In genomic region chr2:219175928-219176817, GRCh38 we compare ENCODE assay signal across 8 cellular contexts. TPM values are rescaled to one million over a fixed set of nuclear protein-coding genes. Genes with fewer than 3 reads are reported as not detected.
DNase-seq lines count a peak whose midpoint lies in the region; ATAC-seq, FAIRE-seq and TF ChIP-seq lines count a peak whose summit lies in the region.

No MANE protein-coding gene starts in this region.

- H3K36me3 ChIP-seq in BJ (ENCODE audit: control insufficient read depth, insufficient read depth, low read length) (peaks cover 35% of the 10 kb centered on the region), smooth muscle cell (ENCODE audit: low read depth) (no peaks in the 10 kb centered on the region)

- FAIRE-seq in D721Med (lab: Jason Lieb, UNC) = no peak

- CTCF ChIA-PET in BJ (lab: Yijun Ruan, JAX) = interaction anchor here (0.7 to 8.5 kb wide), 11 partner anchors 16 to 354 kb away, joined by 3 to 90 read pairs (median 4); partner anchors contain the start of genes ANKZF1, ATG9A and ZFAND2B
- CTCF ChIA-PET in RWPE1 (lab: Yijun Ruan, JAX) = interaction anchor here (0.5 to 1.6 kb wide), 8 partner anchors 16 to 196 kb away, joined by 3 to 6 read pairs (median 3); partner anchors contain the start of gene NHEJ1

- peaks cover 14% of the 10 kb centered on the region for H3K79me2 ChIP-seq in smooth muscle cell (ENCODE audit: low read depth)

- peaks cover 7% of the 10 kb centered on the region for H4K20me1 ChIP-seq in smooth muscle cell (ENCODE audit: low read depth)

- H3K27me3 ChIP-seq in BJ (ENCODE audit: control insufficient read depth, insufficient read depth, low read length) (no peaks in the 10 kb centered on the region), smooth muscle cell (ENCODE audit: low read depth) (no peaks in the 10 kb centered on the region)

- H2AFZ ChIP-seq in smooth muscle cell (ENCODE audit: low read depth) = peak overlapping the region; percentile 89

- peak; percentile 27 for ATAC-seq in GM19023 (IDR thresholded peaks at IDR 0.05; ENCODE audit: unreplicated experiment)
- ATAC-seq in HG03159 (IDR thresholded peaks at IDR 0.05; ENCODE audit: unreplicated experiment) = peak; percentile 17

- H3K4me1 Mint-ChIP-seq in immature natural killer cell = peaks cover 46 to 58% of the 10 kb centered on the region in 2 donors

- H3F3A ChIP-seq in smooth muscle cell (ENCODE audit: low read depth) = peaks cover 3% of the 10 kb centered on the region

- H3K4me2 ChIP-seq in smooth muscle cell = peak overlapping the region; percentile 99

- no peak for DNase-seq in BJ (ENCODE audit: low read depth)
- peak; percentile 6 for DNase-seq in RWPE1 (ENCODE audit: low spot score)
- peak; percentile 16 to 44 for DNase-seq in T47D (ENCODE audit: low read depth in 1 of 2, low spot score in 1 of 2)
- peak in 1 of 3 donors; percentile 6 for DNase-seq in immature natural killer cell
- DNase-seq in smooth muscle cell (lab: John Stamatoyannopoulos, UW; ENCODE audit: unreplicated experiment) = no peak
- no peak for DNase-seq in D721Med (ENCODE audit: insufficient read length, low spot score)

- in situ Hi-C loops in T47D (cut with HindIII; ENCODE audit: low pct_unique_long_range_greater_than_20kb, low sequenced_read_pairs) = no loop called here

- H3K9me3 Mint-ChIP-seq in immature natural killer cell = no peaks in the 10 kb centered on the region

- WGBS in smooth muscle cell (ENCODE audit: low lambda C conversion rate) = 7% methylated on average over 33 of the region's 45 CpGs

- H3K27me3 Mint-ChIP-seq in immature natural killer cell (ENCODE audit: low read depth in 3 of 3) = peaks cover 16 to 28% (median 18%) of the 10 kb centered on the region in 3 donors

- TF ChIP-seq CTCF in BJ (IDR thresholded peaks at IDR 0.05; ENCODE audit: insufficient read depth, low read depth, low read length) = no peak; the same call in 1 of the 2 replicates
- TF ChIP-seq CTCF in RWPE1 (conservative IDR thresholded peaks at IDR 0.05; ENCODE audit: low read depth) = no peak
- no peak for TF ChIP-seq CTCF in smooth muscle cell (IDR thresholded peaks at IDR 0.05; ENCODE audit: borderline replicate concordance, insufficient read depth, poor library complexity, severe bottlenecking)
- TF ChIP-seq CTCF in D721Med (IDR thresholded peaks at IDR 0.05; ENCODE audit: insufficient read depth, missing control alignments) = no peak

- H3K4me3 ChIP-seq in BJ (ENCODE audit: low read depth, low read length) (peak overlapping the region; percentile 95), smooth muscle cell (peak overlapping the region; percentile 74)

- H3K4me3 Mint-ChIP-seq in immature natural killer cell = peak overlapping the region; percentile 83 to 97 (median 90)

- H3K4me1 ChIP-seq in smooth muscle cell (ENCODE audit: low read depth) = peaks cover 4% of the 10 kb centered on the region

- POLR2A ChIA-PET in BJ (lab: Charles Lee) = interaction anchor here (0.5 to 0.6 kb wide), 2 partner anchors 12 to 30 kb away, joined by 3 to 4 read pairs; partner anchors contain the start of gene ZFAND2B
- POLR2A ChIA-PET in RWPE1 (lab: Yijun Ruan, JAX; ENCODE audit: low non-redundant PET) = interaction anchor here (0.6 to 1.2 kb wide), 6 partner anchors 15 to 132 kb away, joined by 3 to 5 read pairs (median 3); partner anchors contain the start of gene DNAJB2

- peak overlapping the region; percentile 81 to 100 (median 90) for H3K27ac Mint-ChIP-seq in immature natural killer cell

- peak overlapping the region; percentile 99 for H3K27ac ChIP-seq in RWPE1
- peak overlapping the region; percentile 79 for H3K27ac ChIP-seq in smooth muscle cell (ENCODE audit: low read depth)

- H3K9me3 ChIP-seq in smooth muscle cell (replicated peaks; ENCODE audit: low read depth) = no peaks in the 10 kb centered on the region

- peaks cover 8 to 35% (median 8%) of the 10 kb centered on the region in 3 donors for H3K36me3 Mint-ChIP-seq in immature natural killer cell

- peak overlapping the region; percentile 78 for H3K9ac ChIP-seq in smooth muscle cell (ENCODE audit: low read depth)

RNA-seq across cellular contexts. Expression of gene CNPPD1, which starts 0.6 kb away (rescaled TPM):
- polyA plus RNA-seq in BJ (2011; rRNA removed) (43.5 and 66.9 TPM in 2 replicates), immature natural killer cell (100 to 1,000 TPM in 1 of 3 donors, 10 to 100 TPM in 2; 68.2 to 135 (median 92.9) TPM), smooth muscle cell (26.0 and 35.3 TPM in 2 replicates)
- polyA minus RNA-seq in BJ (2011; rRNA and poly(A)+ RNA removed) = 12.4 and 18.1 TPM in 2 replicates
- 11.6 and 14.8 TPM in 2 replicates for total RNA-seq in smooth muscle cell

RNA-seq across cellular contexts. Expression of gene RETREG2, which starts 1.9 kb away (rescaled TPM):
- 95.9 and 131 TPM in 2 replicates for polyA plus RNA-seq in BJ (2011; rRNA removed)
- polyA minus RNA-seq in BJ (2011; rRNA and poly(A)+ RNA removed) = 113 and 144 TPM in 2 replicates
- polyA plus RNA-seq in immature natural killer cell = 10 to 100 TPM; 51.2 to 88.6 (median 58.6) TPM
- total RNA-seq in smooth muscle cell = 48.7 and 49.8 TPM in 2 replicates
- polyA plus RNA-seq in smooth muscle cell = 57.2 and 66.6 TPM in 2 replicates

RNA-seq across cellular contexts. Expression of gene SLC23A3, which starts 6.3 kb away (rescaled TPM):
- polyA plus RNA-seq in BJ (2011; rRNA removed) (1.1 and 1.3 TPM in 2 replicates), immature natural killer cell (under 1 TPM in 1 of 3 donors, not detected in 2; 0.29 TPM), smooth muscle cell (0.40 TPM in 1 of 2 replicates, not detected in the other)
- 1.3 and 1.6 TPM in 2 replicates for polyA minus RNA-seq in BJ (2011; rRNA and poly(A)+ RNA removed)
- total RNA-seq in smooth muscle cell = not detected in 2 replicates

RNA-seq across cellular contexts. Expression of gene NHEJ1, which starts 15.6 kb away (rescaled TPM):
- polyA plus RNA-seq in BJ (2011; rRNA removed) = 23.9 and 24.1 TPM in 2 replicates
- 18.7 and 31.1 TPM in 2 replicates for polyA minus RNA-seq in BJ (2011; rRNA and poly(A)+ RNA removed)
- polyA plus RNA-seq in immature natural killer cell = 10 to 100 TPM; 19.2 to 33.3 (median 21.9) TPM
- 6.0 and 13.6 TPM in 2 replicates for total RNA-seq in smooth muscle cell
- polyA plus RNA-seq in smooth muscle cell = 8.5 and 8.6 TPM in 2 replicates

RNA-seq across cellular contexts. Expression of gene ZFAND2B, which starts 30.4 kb away (rescaled TPM):
- polyA plus RNA-seq in BJ (2011; rRNA removed) (45.6 and 62.9 TPM in 2 replicates), immature natural killer cell (100 to 1,000 TPM in 2 of 3 donors, 10 to 100 TPM in 1; 95.4 to 128 (median 102) TPM), smooth muscle cell (48.3 and 56.3 TPM in 2 replicates)
- 20.3 and 46.2 TPM in 2 replicates for polyA minus RNA-seq in BJ (2011; rRNA and poly(A)+ RNA removed)
- 19.1 and 29.7 TPM in 2 replicates for total RNA-seq in smooth muscle cell

Comparison
In these comparisons a context has a peak if more than half of its experiments do, and no peak if none do; other contexts are left out.
1. DNase-seq: peak in RWPE1 (single experiment) and T47D (2 of 2); none in BJ (single experiment), smooth muscle cell (single experiment) and D721Med (single experiment).